In genomic region chr10:6401562-6402348, GRCh38 we compare ENCODE assay signal across 8 cellular contexts.
DNase-seq lines count a peak whose midpoint lies in the region; ATAC-seq, FAIRE-seq and TF ChIP-seq lines count a peak whose summit lies in the region.

No MANE protein-coding gene starts in this region.

- H3K27ac Mint-ChIP-seq in activated naive CD4-positive, alpha-beta T cell treated with anti-CD3 and anti-CD28 coated beads, Interleukin-2, amount 50 U/mL, for 24 hours = peak overlapping the region; percentile 33

- FAIRE-seq in RCC 7860 (lab: Jason Lieb, UNC) = peak; percentile 77

- intact Hi-C loops in upper lobe of right lung (cut with DNase I) = loop anchor here (5.0 kb wide), 1 partner anchor 199 kb away; the partner anchor contains the start of gene PFKFB3

- H3K27me3 ChIP-seq in Karpas-422 (ENCODE audit: low read length) (no peaks in the 10 kb centered on the region; the same call in 1 of the 2 replicates), neuronal stem cell (ENCODE audit: control insufficient read depth in 3 of 3, insufficient read depth in 3 of 3, low read depth in 1 of 3, low read length in 3 of 3) (peaks cover 0 to 8% (median 3%) of the 10 kb centered on the region in 3 experiments), upper lobe of right lung (no peaks in the 10 kb centered on the region)

- H3K9me3 ChIP-seq in Karpas-422 (ENCODE audit: low read length) (no peaks in the 10 kb centered on the region), neuronal stem cell (replicated peaks in 1 of 2; ENCODE audit: control insufficient read depth in 2 of 2, insufficient read depth in 1 of 2, low read depth in 1 of 2, low read length in 2 of 2) (peaks cover 0 to 1% of the 10 kb centered on the region in 2 donors), upper lobe of right lung (no peaks in the 10 kb centered on the region)

- no peaks in the 10 kb centered on the region for H4K20me1 ChIP-seq in Karpas-422 (ENCODE audit: insufficient read depth, low read depth, low read length)

- H3K9ac ChIP-seq in Karpas-422 (ENCODE audit: low read length) (peak overlapping the region; percentile 41; the same call in 1 of the 2 replicates), neuronal stem cell (ENCODE audit: low read depth, low read length, poor library complexity) (no peak overlapping the region)

- no peak overlapping the region for H3K18ac ChIP-seq in neuronal stem cell (ENCODE audit: low read length)

- peak overlapping the region; percentile 38 for H3K4me3 Mint-ChIP-seq in activated naive CD4-positive, alpha-beta T cell treated with anti-CD3 and anti-CD28 coated beads, Interleukin-2, amount 50 U/mL, for 24 hours

- no peak overlapping the region for H4K91ac ChIP-seq in neuronal stem cell (ENCODE audit: low read depth, low read length, poor library complexity)

- H2BK120ac ChIP-seq in neuronal stem cell (ENCODE audit: low read depth, low read length) = no peak overlapping the region

- H3K9me3 Mint-ChIP-seq in activated naive CD4-positive, alpha-beta T cell treated with anti-CD3 and anti-CD28 coated beads, Interleukin-2, amount 50 U/mL, for 24 hours = no peaks in the 10 kb centered on the region

- H3K4me3 ChIP-seq in Karpas-422 (ENCODE audit: low read length) (peak overlapping the region; percentile 31; the same call in 1 of the 2 replicates), neuronal stem cell (ENCODE audit: low read length in 2 of 2) (no peak overlapping the region), upper lobe of right lung (peak overlapping the region; percentile 34)

- no peak overlapping the region for H2BK15ac ChIP-seq in neuronal stem cell (ENCODE audit: low read length)

- no peak overlapping the region for H2AK5ac ChIP-seq in neuronal stem cell (ENCODE audit: low read depth, low read length)

- peak overlapping the region; percentile 50 for H3K4me2 ChIP-seq in Karpas-422 (ENCODE audit: low read depth, low read length, poor library complexity, severe bottlenecking)
- peak overlapping the region; percentile 58 for H3K4me2 ChIP-seq in neuronal stem cell (ENCODE audit: insufficient read depth, low read length, poor library complexity, severe bottlenecking)

- no peak overlapping the region for H3K27ac ChIP-seq in Karpas-422 (ENCODE audit: low read length)
- H3K27ac ChIP-seq in neuronal stem cell (replicated peaks; ENCODE audit: low read length) = no peak overlapping the region
- H3K27ac ChIP-seq in upper lobe of right lung = peak overlapping the region; percentile 4

- no peaks in the 10 kb centered on the region for H3K36me3 Mint-ChIP-seq in activated naive CD4-positive, alpha-beta T cell treated with anti-CD3 and anti-CD28 coated beads, Interleukin-2, amount 50 U/mL, for 24 hours

- TF ChIP-seq CTCF in upper lobe of right lung (IDR thresholded peaks at IDR 0.05) = peak; percentile 71

- ATAC-seq in GM21529 (IDR thresholded peaks at IDR 0.05; ENCODE audit: unreplicated experiment) = peak; percentile 91
- ATAC-seq in upper lobe of right lung = peak; percentile 94

- H3K79me2 ChIP-seq in Karpas-422 (ENCODE audit: low read length) = no peaks in the 10 kb centered on the region

- no peak overlapping the region for H3K14ac ChIP-seq in neuronal stem cell (ENCODE audit: low read length)

- no peaks in the 10 kb centered on the region for H3K79me1 ChIP-seq in neuronal stem cell (ENCODE audit: low read depth, low read length)

- no peak overlapping the region for H4K8ac ChIP-seq in neuronal stem cell (ENCODE audit: low read depth, low read length)

- H3K4me1 ChIP-seq in Karpas-422 (ENCODE audit: low read length) = peaks cover 22% of the 10 kb centered on the region
- H3K4me1 ChIP-seq in neuronal stem cell (ENCODE audit: control insufficient read depth in 2 of 2, insufficient read depth in 1 of 2, low read depth in 1 of 2, low read length in 2 of 2) = no peaks in the 10 kb centered on the region
- H3K4me1 ChIP-seq in upper lobe of right lung = peaks cover 16% of the 10 kb centered on the region

- H3K27me3 Mint-ChIP-seq in activated naive CD4-positive, alpha-beta T cell treated with anti-CD3 and anti-CD28 coated beads, Interleukin-2, amount 50 U/mL, for 24 hours = no peaks in the 10 kb centered on the region

- H2BK12ac ChIP-seq in neuronal stem cell (ENCODE audit: low read length) = no peak overlapping the region

- no CpG with 5 or more reads among the region's 18 CpGs for WGBS in neuronal stem cell (ENCODE audit: extremely low coverage in 2 of 2, insufficient read length in 2 of 2, insufficient replicate concordance in 1 of 2), 2 donors

- DNase-seq in DMS 273 treated with DMSO at 0.1 percent for 48 hours (lab: John Stamatoyannopoulos, UW) (peak; percentile 49), Karpas-422 (peak; percentile 89), RCC 7860 (ENCODE audit: low spot score) (peak; percentile 85), germinal center (ENCODE audit: low spot score) (peak; percentile 81), neuronal stem cell (ENCODE audit: low spot score) (peak; percentile 76), upper lobe of right lung (peak; percentile 84)

- H2AFZ ChIP-seq in Karpas-422 (ENCODE audit: low read length) (no peak overlapping the region), neuronal stem cell (ENCODE audit: low read length) (peak overlapping the region; percentile 61)

- no peak overlapping the region for H2BK5ac ChIP-seq in neuronal stem cell (ENCODE audit: low read length)

- peaks cover 16% of the 10 kb centered on the region for H3K4me1 Mint-ChIP-seq in activated naive CD4-positive, alpha-beta T cell treated with anti-CD3 and anti-CD28 coated beads, Interleukin-2, amount 50 U/mL, for 24 hours

- no peak overlapping the region for H3K4ac ChIP-seq in neuronal stem cell (ENCODE audit: low read length)

- no peak overlapping the region for H3K23ac ChIP-seq in neuronal stem cell (ENCODE audit: low read depth, low read length, poor library complexity)

- no peaks in the 10 kb centered on the region for H3K9me2 ChIP-seq in Karpas-422 (replicated peaks; ENCODE audit: insufficient read depth, low read length)

- H3K36me3 ChIP-seq in Karpas-422 (ENCODE audit: insufficient read depth, low read length) (no peaks in the 10 kb centered on the region), neuronal stem cell (replicated peaks in 1 of 2; ENCODE audit: control insufficient read depth in 2 of 2, insufficient read depth in 2 of 2, low read length in 2 of 2) (no peaks in the 10 kb centered on the region), upper lobe of right lung (no peaks in the 10 kb centered on the region)

Comparison
In these comparisons a context has a peak if more than half of its experiments do, and no peak if none do; other contexts are left out.
1. H3K4me3 ChIP-seq: peak in Karpas-422 (single experiment) and upper lobe of right lung (single experiment); none in neuronal stem cell (0 of 2).
2. Peak in every context shown above with its lines, with median percentiles within 50 percentile points of each other: DNase-seq.